In genomic region chr3:11835028-11835639, GRCh38 we compare ENCODE assay signal across 8 cellular contexts. TPM values are rescaled to one million over a fixed set of nuclear protein-coding genes. Genes with fewer than 3 reads are reported as not detected.
DNase-seq lines count a peak whose midpoint lies in the region; ATAC-seq, FAIRE-seq and TF ChIP-seq lines count a peak whose summit lies in the region.

No MANE protein-coding gene starts in this region.

- no peak overlapping the region for H3K4me3 ChIP-seq in choroid plexus epithelial cell (ENCODE audit: low read depth, low read length)

- peaks cover 8% of the 10 kb centered on the region for H3K36me3 Mint-ChIP-seq in neural crest cell (ENCODE audit: low read depth)

- H3K27ac Mint-ChIP-seq in neural crest cell (ENCODE audit: unreplicated experiment) = no peak overlapping the region

- ATAC-seq in GM18861 (IDR thresholded peaks at IDR 0.05; ENCODE audit: unreplicated experiment) = no peak

- H3K4me3 Mint-ChIP-seq in neural crest cell = no peak overlapping the region

- peak; percentile 94 for FAIRE-seq in G401.6 (lab: Jason Lieb, UNC)

- TF ChIP-seq CTCF in choroid plexus epithelial cell (conservative IDR thresholded peaks at IDR 0.05; ENCODE audit: low read depth, low read length) (no peak), neural crest cell (conservative IDR thresholded peaks at IDR 0.05) (peak; percentile 70)

- H3K27me3 Mint-ChIP-seq in neural crest cell (ENCODE audit: low read depth) = no peaks in the 10 kb centered on the region

- H3K9me3 Mint-ChIP-seq in neural crest cell = no peaks in the 10 kb centered on the region

- H3K4me1 Mint-ChIP-seq in neural crest cell = peaks cover 8% of the 10 kb centered on the region

- DNase-seq in M059J (ENCODE audit: low read depth) (peak; percentile 32), choroid plexus epithelial cell (ENCODE audit: low read depth) (peak; percentile 67), neural crest cell (ENCODE audit: low read depth, low spot score) (no peak), COLO668 (lab: John Stamatoyannopoulos, UW; ENCODE audit: unreplicated experiment) (no peak), kidney glomerular epithelial cell (lab: John Stamatoyannopoulos, UW) (no peak), KG1 (lab: John Stamatoyannopoulos, UW) (no peak)

RNA-seq across cellular contexts. Expression of gene TAMM41, which starts 11.6 kb away (rescaled TPM):
- 6.5 and 8.2 TPM in 2 replicates for total RNA-seq in M059J (2014; rRNA removed; shearing (Covaris generic))
- total RNA-seq in neural crest cell = 23.6 and 24.5 TPM in 2 replicates

Comparison
In these comparisons a context has a peak if more than half of its experiments do, and no peak if none do; other contexts are left out.
1. DNase-seq: peak in M059J (single experiment) and choroid plexus epithelial cell (single experiment); none in neural crest cell (single experiment), COLO668 (single experiment), kidney glomerular epithelial cell (single experiment) and KG1 (single experiment).